8 cellular contexts compared by ENCODE assay signal in the genomic region with DNA sequence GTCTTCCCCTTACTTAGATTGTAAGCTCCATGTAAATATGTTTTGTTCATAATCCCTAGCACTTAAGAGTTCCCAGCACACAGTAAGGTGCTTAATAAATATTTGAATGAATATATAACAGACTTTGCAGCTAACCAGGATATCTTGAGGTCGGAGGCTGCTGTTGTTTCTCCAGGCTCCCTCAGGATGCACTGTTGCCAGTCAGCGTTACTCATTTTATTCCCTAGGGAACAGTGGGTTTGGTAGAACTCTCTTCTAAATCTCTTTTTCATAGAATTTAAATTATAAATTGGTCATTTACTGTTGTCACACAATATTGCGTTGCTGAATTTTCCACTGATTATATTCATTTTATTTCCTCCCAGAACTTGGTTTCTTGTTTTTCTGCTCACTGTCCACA. TPM values are rescaled to one million over a fixed set of nuclear protein-coding genes. Genes with fewer than 3 reads are reported as not detected.
A peak's percentile ranks its signal among the peaks of the same experiment; 100 is the strongest.
DNase-seq lines count a peak whose midpoint lies in the region; ATAC-seq and TF ChIP-seq lines count a peak whose summit lies in the region.

No MANE protein-coding gene starts in this region.

- H3K4me1 Mint-ChIP-seq in activated CD4-positive, alpha-beta T cell treated with anti-CD3 and anti-CD28 coated beads for 36 hours = peaks cover 13% of the 10 kb centered on the region
- H3K4me1 Mint-ChIP-seq in activated T-helper 17 cell treated with anti-CD3 and anti-CD28 coated beads, Interleukin-2, amount 50 U/mL, for 72 hours = peaks cover 4% of the 10 kb centered on the region

- DNase-seq in activated CD4-positive, alpha-beta T cell treated with anti-CD3 and anti-CD28 coated beads for 36 hours = no peak
- DNase-seq in activated CD4-positive, alpha-beta T cell treated with anti-CD3 and anti-CD28 coated beads, Interleukin-2, amount 50 U/mL, for 4 hours = no peak
- DNase-seq in thoracic aorta (ENCODE audit: low spot score) (no peak), NCI-H524 treated with DMSO at 0.1 percent for 48 hours (lab: John Stamatoyannopoulos, UW) (no peak), cerebellum (ENCODE audit: low spot score) (no peak)

- peak overlapping the region; percentile 65 for H3K27ac Mint-ChIP-seq in activated CD4-positive, alpha-beta T cell treated with anti-CD3 and anti-CD28 coated beads for 36 hours
- H3K27ac Mint-ChIP-seq in activated T-helper 17 cell treated with anti-CD3 and anti-CD28 coated beads, Interleukin-2, amount 50 U/mL, for 72 hours = peak overlapping the region; percentile 61

- no peak for ATAC-seq in activated CD4-positive, alpha-beta T cell treated with anti-CD3 and anti-CD28 coated beads for 36 hours
- no peak for ATAC-seq in activated T-helper 17 cell treated with anti-CD3 and anti-CD28 coated beads, Interleukin-2, amount 50 U/mL, for 72 hours (replicated peaks)
- ATAC-seq in thoracic aorta (ENCODE audit: insufficient number of reproducible peaks, low FRiP score, low read depth) (no peak), HG02642 (IDR thresholded peaks at IDR 0.05; ENCODE audit: poor library complexity, unreplicated experiment) (no peak)

- H3K27ac ChIP-seq in thoracic aorta = peak overlapping the region; percentile 92 to 99

- H3K4me3 ChIP-seq in iPS-18c (ENCODE audit: insufficient read depth, low read depth, low read length) (peak overlapping the region; percentile 92; the same call in 1 of the 2 replicates), thoracic aorta (peak overlapping the region; percentile 100)

- intact Hi-C loops in activated CD4-positive, alpha-beta T cell treated with anti-CD3 and anti-CD28 coated beads for 36 hours (cut with DNase I, micrococcal nuclease) = loop anchor here (5.0 to 10.0 kb wide), 7 partner anchors 53 to 1468 kb away; a partner anchor contains a TSS

- H3K27me3 Mint-ChIP-seq in activated CD4-positive, alpha-beta T cell treated with anti-CD3 and anti-CD28 coated beads for 36 hours = peaks cover 2% of the 10 kb centered on the region
- H3K27me3 Mint-ChIP-seq in activated T-helper 17 cell treated with anti-CD3 and anti-CD28 coated beads, Interleukin-2, amount 50 U/mL, for 72 hours = no peaks in the 10 kb centered on the region

- peaks cover 21% of the 10 kb centered on the region for H3K36me3 Mint-ChIP-seq in activated CD4-positive, alpha-beta T cell treated with anti-CD3 and anti-CD28 coated beads for 36 hours (ENCODE audit: low read depth)
- peaks cover 26% of the 10 kb centered on the region for H3K36me3 Mint-ChIP-seq in activated T-helper 17 cell treated with anti-CD3 and anti-CD28 coated beads, Interleukin-2, amount 50 U/mL, for 72 hours (ENCODE audit: low read depth)

- H3K36me3 ChIP-seq in thoracic aorta = no peaks in the 10 kb centered on the region

- H3K27me3 ChIP-seq in thoracic aorta (replicated peaks; ENCODE audit: insufficient read depth) = no peaks in the 10 kb centered on the region

- H3K9me3 ChIP-seq in iPS-18c (ENCODE audit: control insufficient read depth, insufficient read depth, low read length) (no peaks in the 10 kb centered on the region), thoracic aorta (no peaks in the 10 kb centered on the region)

- H3K4me3 Mint-ChIP-seq in activated CD4-positive, alpha-beta T cell treated with anti-CD3 and anti-CD28 coated beads for 36 hours = peak overlapping the region; percentile 98
- H3K4me3 Mint-ChIP-seq in activated T-helper 17 cell treated with anti-CD3 and anti-CD28 coated beads, Interleukin-2, amount 50 U/mL, for 72 hours = peak overlapping the region; percentile 96

- TF ChIP-seq CTCF in thoracic aorta (IDR thresholded peaks at IDR 0.05) = no peak

- H3K9me3 Mint-ChIP-seq in activated CD4-positive, alpha-beta T cell treated with anti-CD3 and anti-CD28 coated beads for 36 hours (ENCODE audit: low read depth) = no peaks in the 10 kb centered on the region
- no peaks in the 10 kb centered on the region for H3K9me3 Mint-ChIP-seq in activated T-helper 17 cell treated with anti-CD3 and anti-CD28 coated beads, Interleukin-2, amount 50 U/mL, for 72 hours

- POLR2A ChIA-PET in activated CD4-positive, alpha-beta T cell treated with anti-CD3 and anti-CD28 coated beads for 36 hours (lab: Charles Lee) = interaction anchor here (1.0 to 1.2 kb wide), 4 partner anchors 8 to 157 kb away, joined by 3 to 8 read pairs (median 4); a partner anchor contains a TSS

- CTCF ChIA-PET in activated CD4-positive, alpha-beta T cell treated with anti-CD3 and anti-CD28 coated beads for 36 hours (lab: Charles Lee) = interaction anchor here (0.8 to 2.0 kb wide), 5 partner anchors 53 to 308 kb away, joined by 3 to 17 read pairs (median 4); a partner anchor contains a TSS

- H3K4me1 ChIP-seq in thoracic aorta (ENCODE audit: control insufficient read depth in 1 of 2, low read depth in 2 of 2) = peaks cover 30% of the 10 kb centered on the region in 2 donors

RNA-seq across cellular contexts. Expression of a gene that starts 1.0 kb away (rescaled TPM):
- total RNA-seq in activated CD4-positive, alpha-beta T cell treated with anti-CD3 and anti-CD28 coated beads for 36 hours = 100 to 1,000 TPM; 295 to 316 TPM
- 100 to 1,000 TPM; 151 to 262 TPM for total RNA-seq in activated T-helper 17 cell treated with anti-CD3 and anti-CD28 coated beads, Interleukin-2, amount 50 U/mL, for 72 hours
- 100 to 1,000 TPM; 145 to 184 TPM for total RNA-seq in thoracic aorta
- total RNA-seq in cerebellum = 281 TPM

RNA-seq across cellular contexts. Expression of a gene that starts 54.9 kb away (rescaled TPM):
- 100 to 1,000 TPM; 142 to 147 TPM for total RNA-seq in activated CD4-positive, alpha-beta T cell treated with anti-CD3 and anti-CD28 coated beads for 36 hours
- total RNA-seq in activated T-helper 17 cell treated with anti-CD3 and anti-CD28 coated beads, Interleukin-2, amount 50 U/mL, for 72 hours = 100 to 1,000 TPM; 113 to 138 TPM
- total RNA-seq in thoracic aorta (10 to 100 TPM; 14.1 to 39.9 TPM), cerebellum (19.9 TPM)
